In the genomic region with DNA sequence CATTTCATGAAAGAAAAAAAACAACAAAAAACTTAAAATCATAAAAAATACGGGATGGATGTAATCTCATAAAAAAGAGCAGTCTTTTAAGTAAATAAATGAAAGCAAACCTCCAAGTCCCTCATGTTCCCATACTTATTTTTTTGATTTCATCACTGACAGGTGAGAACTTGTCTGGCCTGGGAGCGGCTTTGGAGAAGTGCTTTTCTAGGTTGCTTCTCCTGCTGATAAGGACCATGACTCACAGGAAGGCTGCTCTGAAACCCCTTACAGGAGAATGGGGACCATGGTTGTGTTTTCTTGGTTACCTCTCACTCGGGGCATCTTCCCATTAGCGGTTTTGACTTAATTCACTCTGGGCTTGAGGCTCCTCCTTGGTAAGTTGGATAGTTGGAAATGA, we compare ENCODE assay signal across 24 cellular contexts.
A peak's percentile ranks its signal among the peaks of the same experiment; 100 is the strongest.
DNase-seq lines count a peak whose midpoint lies in the region; ATAC-seq and TF ChIP-seq lines count a peak whose summit lies in the region.
"Had no signal": no experiment of that assay in that cellular context is flagged by ENCODE, and none has a peak within 500 bp of the region (broad histone marks: within the 10 kb centered on the region; RNA-seq: fewer than 3 reads in every experiment).

No MANE protein-coding gene starts in this region.

- no peak overlapping the region for H2AK5ac ChIP-seq in trophoblast cell (ENCODE audit: low read length)

- no peak for TF ChIP-seq CTCF in transverse colon (IDR thresholded peaks at IDR 0.05)

- H3K4ac ChIP-seq in trophoblast cell (ENCODE audit: low read depth, low read length): no peak overlapping the region

- in situ Hi-C loops in transverse colon (cut with MboI; ENCODE audit: low pct_ligation_motif_present in 1 of 4, low pct_unique_long_range_greater_than_20kb in 1 of 4, low sequenced_read_pairs in 3 of 4): no loop called here

- H2AFZ ChIP-seq in trophoblast cell (ENCODE audit: insufficient read depth, low read length, poor library complexity): no peak overlapping the region

- H3K36me3 ChIP-seq in trophoblast cell (ENCODE audit: control insufficient read depth in 1 of 2, insufficient read depth in 2 of 2, low read length in 2 of 2) (no peaks in the 10 kb centered on the region), transverse colon (no peaks in the 10 kb centered on the region)
- H3K36me3 ChIP-seq: heart right ventricle, ovary had no signal

- H3K4me2 ChIP-seq in trophoblast cell (ENCODE audit: low read length): no peak overlapping the region

- no peak overlapping the region for H3K4me3 ChIP-seq in trophoblast cell (ENCODE audit: low read depth, low read length)
- no peak overlapping the region for H3K4me3 ChIP-seq in transverse colon
- H3K4me3 ChIP-seq: heart right ventricle, ovary, spleen had no signal

- H2BK12ac ChIP-seq in trophoblast cell (ENCODE audit: low read length): no peak overlapping the region

- no peak for TF ChIP-seq POLR2A in transverse colon (IDR thresholded peaks at IDR 0.05)

- H3K9me3 ChIP-seq in trophoblast cell (ENCODE audit: insufficient read depth, low read depth, low read length) (peaks cover 3% of the 10 kb centered on the region), transverse colon (no peaks in the 10 kb centered on the region)

- H3K23ac ChIP-seq in trophoblast cell (ENCODE audit: low read length): no peak overlapping the region

- H3K4me1 Mint-ChIP-seq in activated CD4-positive, alpha-beta T cell treated with anti-CD3 and anti-CD28 coated beads, Interleukin-2, amount 10 ng/mL, durations not matched to agents 24 days and 14 days: peaks cover 46% of the 10 kb centered on the region
- H3K4me1 Mint-ChIP-seq in activated T-helper 17 cell treated with anti-CD3 and anti-CD28 coated beads, Interleukin-2, amount 50 U/mL, for 72 hours: peaks cover 35% of the 10 kb centered on the region

- H3K18ac ChIP-seq in trophoblast cell (ENCODE audit: low read length): no peak overlapping the region

- H3K27me3 ChIP-seq in trophoblast cell (ENCODE audit: insufficient read depth, low read length): no peaks in the 10 kb centered on the region
- no peaks in the 10 kb centered on the region for H3K27me3 ChIP-seq in transverse colon
- H3K27me3 ChIP-seq: heart right ventricle, ovary, spleen had no signal

- no peaks in the 10 kb centered on the region for H3K79me2 ChIP-seq in trophoblast cell (ENCODE audit: control insufficient read depth, insufficient read depth, low read length, poor library complexity)

- DNase-seq in activated CD4-positive, alpha-beta T cell treated with anti-CD3 and anti-CD28 coated beads, Interleukin-2, amount 10 ng/mL, durations not matched to agents 24 days and 14 days: no peak
- DNase-seq in activated CD4-positive, alpha-beta T cell treated with anti-CD3 and anti-CD28 coated beads, Interleukin-2, amount 50 U/mL, for 4 hours: no peak
- DNase-seq in DMS79 treated with DMSO at 0.1 percent for 48 hours (lab: John Stamatoyannopoulos, UW): peak; percentile 39
- DNase-seq in trophoblast cell: peak; percentile 50 to 63
- DNase-seq in transverse colon: no peak
- DNase-seq in GM19240 (ENCODE audit: insufficient read length, low spot score): no peak
- DNase-seq in SKM-1 (lab: John Stamatoyannopoulos, UW; ENCODE audit: unreplicated experiment): no peak
- DNase-seq: activated CD4-positive, CD25-positive, alpha-beta regulatory T cell treated with anti-CD3 and anti-CD28 coated beads, Interleukin-2, amount 50 U/mL, for 72 hours; Caco-2; EL; heart right ventricle; left colon; natural killer cell; NCI-H1105; NCI-H2029; ovary; spleen; stimulated activated CD4-positive, alpha-beta T cell treated with anti-CD3 and anti-CD28 coated beads, Interleukin-2, amount 100 ng/mL, for 48 hours had no signal

- H2BK5ac ChIP-seq in trophoblast cell (ENCODE audit: low read depth, low read length, poor library complexity): no peak overlapping the region

- H3K27ac Mint-ChIP-seq in activated CD4-positive, alpha-beta T cell treated with anti-CD3 and anti-CD28 coated beads, Interleukin-2, amount 10 ng/mL, durations not matched to agents 24 days and 14 days: no peak overlapping the region
- H3K27ac Mint-ChIP-seq in activated T-helper 17 cell treated with anti-CD3 and anti-CD28 coated beads, Interleukin-2, amount 50 U/mL, for 72 hours: no peak overlapping the region
- H3K27ac Mint-ChIP-seq: activated T-helper 2 cell treated with anti-CD3 and anti-CD28 coated beads, Interferon-gamma antibody, Interleukin-2, Interleukin-4, amounts not matched to agents 10 μg/mL and 5 μg/mL and 100 μg/mL, durations not matched to agents 14 hours and 24 hours and 36 hours; B cell; stimulated activated effector memory CD8-positive, alpha-beta T cell treated with anti-CD3 and anti-CD28 coated beads, Interleukin-12 subunit alpha, Interleukin-12 subunit beta, amount 100 ng/mL, for 72 hours had no signal

- peaks cover 2% of the 10 kb centered on the region for H3K36me3 Mint-ChIP-seq in activated CD4-positive, alpha-beta T cell treated with anti-CD3 and anti-CD28 coated beads, Interleukin-2, amount 10 ng/mL, durations not matched to agents 24 days and 14 days (ENCODE audit: low read depth)
- no peaks in the 10 kb centered on the region for H3K36me3 Mint-ChIP-seq in activated T-helper 17 cell treated with anti-CD3 and anti-CD28 coated beads, Interleukin-2, amount 50 U/mL, for 72 hours (ENCODE audit: low read depth)
- H3K36me3 Mint-ChIP-seq: stimulated activated effector memory CD8-positive, alpha-beta T cell treated with anti-CD3 and anti-CD28 coated beads, Interleukin-12 subunit alpha, Interleukin-12 subunit beta, amount 100 ng/mL, for 72 hours had no signal

- peaks cover 5% of the 10 kb centered on the region for H3K9me3 Mint-ChIP-seq in activated CD4-positive, alpha-beta T cell treated with anti-CD3 and anti-CD28 coated beads, Interleukin-2, amount 10 ng/mL, durations not matched to agents 24 days and 14 days
- H3K9me3 Mint-ChIP-seq in activated T-helper 17 cell treated with anti-CD3 and anti-CD28 coated beads, Interleukin-2, amount 50 U/mL, for 72 hours: peaks cover 4% of the 10 kb centered on the region

- no peak overlapping the region for H3K14ac ChIP-seq in trophoblast cell (ENCODE audit: low read length)

- no peak overlapping the region for H3K27ac ChIP-seq in trophoblast cell (ENCODE audit: low read depth, low read length)
- H3K27ac ChIP-seq in transverse colon: no peak overlapping the region
- H3K27ac ChIP-seq: heart right ventricle, ovary, spleen had no signal

- TF ChIP-seq EP300 in transverse colon (IDR thresholded peaks at IDR 0.05; ENCODE audit: low read depth): no peak

- H3K27me3 Mint-ChIP-seq in activated CD4-positive, alpha-beta T cell treated with anti-CD3 and anti-CD28 coated beads, Interleukin-2, amount 10 ng/mL, durations not matched to agents 24 days and 14 days: no peaks in the 10 kb centered on the region
- no peaks in the 10 kb centered on the region for H3K27me3 Mint-ChIP-seq in activated T-helper 17 cell treated with anti-CD3 and anti-CD28 coated beads, Interleukin-2, amount 50 U/mL, for 72 hours
- H3K27me3 Mint-ChIP-seq: B cell had no signal

- H2BK120ac ChIP-seq in trophoblast cell (ENCODE audit: insufficient read depth, low read length, poor library complexity): no peak overlapping the region

- no peaks in the 10 kb centered on the region for H3K4me1 ChIP-seq in trophoblast cell (ENCODE audit: control insufficient read depth in 1 of 2, insufficient read depth in 2 of 2, low read length in 2 of 2)
- peaks cover 0 to 11% (median 6%) of the 10 kb centered on the region in 4 donors for H3K4me1 ChIP-seq in transverse colon
- H3K4me1 ChIP-seq: Caco-2 had no signal

- no CpG with 5 or more reads among the region's 4 CpGs for WGBS in trophoblast cell (ENCODE audit: extremely low coverage, insufficient coverage, insufficient read length)
- 76 to 78% methylated on average over 4 of the region's 4 CpGs for WGBS in transverse colon (ENCODE audit: low coverage in 1 of 2), 2 donors

- H4K12ac ChIP-seq in trophoblast cell (ENCODE audit: low read depth, low read length): no peak overlapping the region

- H4K91ac ChIP-seq in trophoblast cell (ENCODE audit: low read depth, low read length): no peak overlapping the region

- ATAC-seq in activated T-helper 17 cell treated with anti-CD3 and anti-CD28 coated beads, Interleukin-2, amount 50 U/mL, for 72 hours (replicated peaks): no peak
- ATAC-seq: HCT116; heart right ventricle; left colon; natural killer cell; Right ventricle myocardium inferior; stimulated activated effector memory CD8-positive, alpha-beta T cell treated with anti-CD3 and anti-CD28 coated beads, Interleukin-12 subunit alpha, Interleukin-12 subunit beta, amount 100 ng/mL, for 72 hours had no signal

- H3K9ac ChIP-seq in trophoblast cell (ENCODE audit: low read length): no peak overlapping the region

- H3K79me1 ChIP-seq in trophoblast cell (ENCODE audit: low read length): no peaks in the 10 kb centered on the region

- H4K8ac ChIP-seq in trophoblast cell (ENCODE audit: low read depth, low read length): no peak overlapping the region

- H3K4me3 Mint-ChIP-seq in activated CD4-positive, alpha-beta T cell treated with anti-CD3 and anti-CD28 coated beads, Interleukin-2, amount 10 ng/mL, durations not matched to agents 24 days and 14 days: peak overlapping the region; percentile 26
- H3K4me3 Mint-ChIP-seq in activated T-helper 17 cell treated with anti-CD3 and anti-CD28 coated beads, Interleukin-2, amount 50 U/mL, for 72 hours: peak overlapping the region; percentile 27
- H3K4me3 Mint-ChIP-seq: B cell; natural killer cell; stimulated activated effector memory CD8-positive, alpha-beta T cell treated with anti-CD3 and anti-CD28 coated beads, Interleukin-12 subunit alpha, Interleukin-12 subunit beta, amount 100 ng/mL, for 72 hours had no signal

- intact Hi-C loops in activated CD4-positive, alpha-beta T cell treated with anti-CD3 and anti-CD28 coated beads, Interleukin-2, amount 10 ng/mL, durations not matched to agents 24 days and 14 days (cut with micrococcal nuclease): loop anchor here (5.0 kb wide), 1 partner anchor 126 kb away; no protein-coding TSS in a partner anchor
- intact Hi-C loops in transverse colon (cut with DNase I; ENCODE audit: low total_unique reads): no loop called here

Comparison
In these comparisons a context has a peak if more than half of its experiments do, and no peak if none do; other contexts are left out.
1. DNase-seq: peak in DMS79 treated with DMSO at 0.1 percent for 48 hours (single experiment) and trophoblast cell (2 of 2); none in activated CD4-positive, alpha-beta T cell treated with anti-CD3 and anti-CD28 coated beads, Interleukin-2, amount 10 ng/mL, durations not matched to agents 24 days and 14 days (single experiment), activated CD4-positive, alpha-beta T cell treated with anti-CD3 and anti-CD28 coated beads, Interleukin-2, amount 50 U/mL, for 4 hours (0 of 2), transverse colon (single experiment), GM19240 (single experiment) and SKM-1 (single experiment).